Comparison of ENCODE assay signal across 8 cellular contexts in the genomic region with DNA sequence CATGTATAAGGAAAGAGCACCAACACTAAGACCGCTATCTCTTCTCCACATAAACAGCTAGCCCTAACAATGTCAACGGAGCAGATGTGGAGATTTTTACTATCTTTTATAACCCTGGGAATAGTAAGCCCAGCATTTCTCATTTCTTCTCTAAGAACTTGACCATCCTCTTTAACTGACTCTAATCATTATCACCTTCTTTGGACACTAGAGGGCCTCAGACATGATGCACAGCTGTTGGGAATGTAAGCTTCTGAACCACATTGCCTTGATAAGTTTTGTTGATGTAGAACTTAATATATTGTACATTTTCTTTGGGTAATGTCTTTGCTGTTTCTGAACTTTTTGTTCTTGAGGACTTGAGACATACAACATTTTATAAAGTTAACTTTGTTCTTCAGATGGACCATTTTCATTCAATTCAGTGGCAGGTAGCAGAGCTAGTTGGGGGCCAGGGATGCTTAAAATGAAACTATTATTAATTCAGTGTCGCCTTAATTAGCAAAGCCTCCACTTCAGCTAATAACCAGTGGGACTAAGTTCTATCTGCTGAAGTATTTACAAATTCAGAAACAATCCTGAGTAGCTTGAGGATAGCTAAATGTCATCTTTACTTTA. TPM values are rescaled to one million over a fixed set of nuclear protein-coding genes. Genes with fewer than 3 reads are reported as not detected.
DNase-seq lines count a peak whose midpoint lies in the region; ATAC-seq and TF ChIP-seq lines count a peak whose summit lies in the region.

No MANE protein-coding gene starts in this region.

- H3K27ac ChIP-seq in DND-41 (ENCODE audit: low read length) (no peak overlapping the region), liver (ENCODE audit: low read depth in 1 of 2, low read length in 2 of 2) (no peak overlapping the region), vagina (no peak overlapping the region)

- H3K4me3 ChIP-seq in DND-41 (ENCODE audit: low read depth in 1 of 2, low read length in 2 of 2) (no peak overlapping the region), cardiac fibroblast (replicated peaks in 1 of 2; ENCODE audit: low read depth in 2 of 2, low read length in 2 of 2) (no peak overlapping the region), liver (ENCODE audit: low read depth in 1 of 3, low read length in 3 of 3) (no peak overlapping the region), vagina (no peak overlapping the region)

- H3K4me2 ChIP-seq in DND-41 (ENCODE audit: insufficient read depth, low read length) = no peak overlapping the region

- TF ChIP-seq CTCF in DND-41 (IDR thresholded peaks at IDR 0.05; ENCODE audit: borderline replicate concordance, extremely low read depth, low read length, poor library complexity, severe bottlenecking) (peak; percentile 75), cardiac fibroblast (IDR thresholded peaks at IDR 0.05; ENCODE audit: low read depth, low read length) (peak; percentile 75), liver (IDR thresholded peaks at IDR 0.05; ENCODE audit: low read depth, low read length, missing input control) (peak; percentile 67), vagina (IDR thresholded peaks at IDR 0.05) (peak; percentile 10 to 66 (median 39))

- no peak overlapping the region for H2AFZ ChIP-seq in DND-41 (ENCODE audit: low read depth, low read length)

- peak; percentile 88 for ATAC-seq in DND-41 (ENCODE audit: insufficient read depth, low read depth)
- peak; percentile 93 for ATAC-seq in GM19467 (IDR thresholded peaks at IDR 0.05; ENCODE audit: unreplicated experiment)
- ATAC-seq in HG03460 (IDR thresholded peaks at IDR 0.05; ENCODE audit: unreplicated experiment) = peak; percentile 84

- peaks cover 75% of the 10 kb centered on the region for H3K36me3 ChIP-seq in DND-41 (ENCODE audit: insufficient read depth, low read length)
- peaks cover 0 to 36% (median 25%) of the 10 kb centered on the region in 4 donors for H3K36me3 ChIP-seq in liver (ENCODE audit: control insufficient read depth in 4 of 4, insufficient read depth in 3 of 4, low read depth in 1 of 4, low read length in 3 of 4)
- H3K36me3 ChIP-seq in vagina = peaks cover 0 to 30% of the 10 kb centered on the region in 2 donors

- H4K20me1 ChIP-seq in DND-41 (ENCODE audit: insufficient read depth, low read length) = 0 out of 2 replicates have a peak, but pooled peaks cover 4% of the 10 kb centered on the region

- no peak overlapping the region for H3K9ac ChIP-seq in DND-41 (ENCODE audit: low read depth, low read length)
- H3K9ac ChIP-seq in liver (ENCODE audit: low read depth in 1 of 2, low read length in 2 of 2) = no peak overlapping the region

- H3K4me1 ChIP-seq in DND-41 (ENCODE audit: insufficient read depth, low read length) (no peaks in the 10 kb centered on the region), liver (ENCODE audit: control insufficient read depth in 4 of 4, insufficient read depth in 4 of 4, low read length in 3 of 4) (peaks cover 0 to 2% (median 0%) of the 10 kb centered on the region in 4 donors), vagina (no peaks in the 10 kb centered on the region)

- peak; percentile 92 for TF ChIP-seq RAD21 in liver (IDR thresholded peaks at IDR 0.05)

- H3K27me3 ChIP-seq in DND-41 (ENCODE audit: insufficient read depth, low read length, poor library complexity) (no peaks in the 10 kb centered on the region), liver (ENCODE audit: control insufficient read depth in 4 of 4, insufficient read depth in 4 of 4, low read length in 3 of 4) (no peaks in the 10 kb centered on the region), vagina (no peaks in the 10 kb centered on the region)

- intact Hi-C loops in vagina (cut with DNase I) = no loop called here

- 61% methylated on average over 3 of the region's 3 CpGs for WGBS in liver

- peaks cover 24% of the 10 kb centered on the region for H3K79me2 ChIP-seq in DND-41 (ENCODE audit: insufficient read depth, low read length)

- TF ChIP-seq POLR2A in vagina (IDR thresholded peaks at IDR 0.05) = no peak

- DNase-seq in DND-41 = no peak
- peak; percentile 73 for DNase-seq in NCI-H69 (lab: John Stamatoyannopoulos, UW)
- DNase-seq in cardiac fibroblast (ENCODE audit: low read depth in 2 of 2) = peak; percentile 81 to 82
- DNase-seq in vagina (ENCODE audit: extremely low spot score in 2 of 2) = no peak
- DNase-seq in stimulated activated CD8-positive, alpha-beta memory T cell treated with anti-CD3 and anti-CD28 coated beads, Interleukin-4, amount 100 ng/mL, for 48 hours = no peak

- H3K9me3 ChIP-seq in DND-41 (ENCODE audit: insufficient read depth, low read length, severe bottlenecking) (no peaks in the 10 kb centered on the region), liver (ENCODE audit: control insufficient read depth in 4 of 4, low read length in 3 of 4) (no peaks in the 10 kb centered on the region), vagina (no peaks in the 10 kb centered on the region)

TF ChIP-seq in liver, 16 proteins besides CTCF, POLR2A, EP300 and RAD21:
- TF ChIP-seq JUND (IDR thresholded peaks at IDR 0.05) = no peak
TF ChIP-seq in liver: peak in this region for 0.

RNA-seq across cellular contexts. Expression of a gene that starts 9.6 kb away (rescaled TPM):
- total RNA-seq in liver (not detected), vagina (3.9 TPM)
- polyA plus RNA-seq in liver = not detected

RNA-seq across cellular contexts. Expression of a gene that starts 10.3 kb away (rescaled TPM):
- 10 to 100 TPM; 18.7 to 22.1 TPM for total RNA-seq in liver
- 10 to 100 TPM; 15.1 to 19.1 TPM for polyA plus RNA-seq in liver
- total RNA-seq in vagina = 10.8 TPM

RNA-seq across cellular contexts. Expression of a gene that starts 45.4 kb away (rescaled TPM):
- not detected for total RNA-seq in liver
- not detected for polyA plus RNA-seq in liver
- not detected for total RNA-seq in vagina

Comparison
In these comparisons a context has a peak if more than half of its experiments do, and no peak if none do; other contexts are left out.
1. DNase-seq: peak in NCI-H69 (single experiment) and cardiac fibroblast (2 of 2); none in DND-41 (single experiment), vagina (0 of 2) and stimulated activated CD8-positive, alpha-beta memory T cell treated with anti-CD3 and anti-CD28 coated beads, Interleukin-4, amount 100 ng/mL, for 48 hours (single experiment).
2. Peak in every context shown above with its lines, with median percentiles within 50 percentile points of each other: ATAC-seq and CTCF ChIP-seq.